Comparison of ENCODE assay signal across 9 cellular contexts in the genomic region with DNA sequence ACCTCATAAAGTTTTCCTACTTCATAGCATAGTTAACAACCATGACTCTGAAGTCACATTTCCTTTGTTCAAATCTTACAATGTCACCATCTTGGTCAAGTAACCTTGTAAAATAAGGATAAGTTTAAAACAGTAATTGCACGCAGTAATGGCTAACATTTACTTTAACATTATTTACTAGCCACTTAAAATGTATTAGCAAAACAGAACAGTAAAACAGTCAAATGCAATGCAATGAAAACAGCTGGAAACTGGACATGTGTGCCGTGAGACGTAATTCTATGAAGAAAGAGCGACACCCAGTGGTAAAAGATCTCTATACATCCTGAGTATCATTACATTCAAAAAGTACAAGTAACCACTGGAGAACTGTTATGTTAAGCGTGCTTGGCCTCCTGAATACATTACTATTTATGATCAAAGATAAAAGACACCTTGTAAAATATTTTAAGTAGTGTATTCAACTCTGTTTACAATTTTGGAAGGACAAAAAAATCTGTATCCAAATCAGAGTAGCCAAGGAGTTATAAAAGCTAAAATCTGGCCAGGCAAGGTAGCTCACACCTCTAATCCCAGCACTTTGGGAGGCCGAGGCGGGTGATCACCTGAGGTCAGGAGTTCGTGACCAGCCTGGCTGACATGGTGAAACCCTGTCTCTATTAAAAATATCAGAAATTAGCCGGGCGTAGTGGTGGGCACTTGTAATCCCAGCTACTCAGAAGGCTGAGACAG. TPM values are rescaled to one million over a fixed set of nuclear protein-coding genes. Genes with fewer than 3 reads are reported as not detected.
DNase-seq lines count a peak whose midpoint lies in the region; ATAC-seq and TF ChIP-seq lines count a peak whose summit lies in the region.
"Had no signal": no experiment of that assay in that cellular context is flagged by ENCODE, and none has a peak within 500 bp of the region (broad histone marks: within the 10 kb centered on the region; RNA-seq: fewer than 3 reads in every experiment).

No MANE protein-coding gene starts in this region.

- H3K36me3 ChIP-seq in HEK293 (ENCODE audit: control insufficient read depth in 2 of 2, insufficient read depth in 1 of 2, low read length in 2 of 2) = peaks cover 8 to 22% of the 10 kb centered on the region in 2 experiments

- no peaks in the 10 kb centered on the region for H3K9me3 Mint-ChIP-seq in activated T-cell treated with anti-CD3 and anti-CD28 coated beads, Interleukin-2, amount 50 U/mL, for 4 hours
- H3K9me3 Mint-ChIP-seq in osteocyte (ENCODE audit: unreplicated experiment) = no peaks in the 10 kb centered on the region

- no peak overlapping the region for H3K4me3 ChIP-seq in HEK293 (ENCODE audit: low read depth, low read length)
- H3K4me3 ChIP-seq in foreskin fibroblast (ENCODE audit: low read depth in 1 of 2, low read length in 2 of 2) = no peak overlapping the region

- no peak overlapping the region for H3K27ac Mint-ChIP-seq in T-helper 17 cell
- peak overlapping the region; percentile 31 for H3K27ac Mint-ChIP-seq in osteocyte (ENCODE audit: unreplicated experiment)

- peaks cover 19% of the 10 kb centered on the region for H3K36me3 Mint-ChIP-seq in activated T-cell treated with anti-CD3 and anti-CD28 coated beads, Interleukin-2, amount 50 U/mL, for 4 hours (ENCODE audit: insufficient read depth)
- peaks cover 3% of the 10 kb centered on the region for H3K36me3 Mint-ChIP-seq in T-helper 17 cell (ENCODE audit: low read depth)
- H3K36me3 Mint-ChIP-seq in osteocyte (ENCODE audit: unreplicated experiment) = peaks cover 29% of the 10 kb centered on the region

- H3K4me3 Mint-ChIP-seq in activated T-cell treated with anti-CD3 and anti-CD28 coated beads, Interleukin-2, amount 50 U/mL, for 4 hours = no peak overlapping the region
- H3K4me3 Mint-ChIP-seq in T-helper 17 cell (no peak overlapping the region), osteocyte (ENCODE audit: unreplicated experiment) (no peak overlapping the region)

- H3K4me1 Mint-ChIP-seq in activated T-cell treated with anti-CD3 and anti-CD28 coated beads, Interleukin-2, amount 50 U/mL, for 4 hours (ENCODE audit: low read depth) = peaks cover 2% of the 10 kb centered on the region
- H3K4me1 Mint-ChIP-seq in T-helper 17 cell (peaks cover 7% of the 10 kb centered on the region), osteocyte (ENCODE audit: unreplicated experiment) (peaks cover 4% of the 10 kb centered on the region)

- peak; percentile 58; the same call in 1 of the 2 replicates for TF ChIP-seq CTCF in HEK293 (tag by site-specific recombination; IDR thresholded peaks at IDR 0.05)
- peak; percentile 46 for TF ChIP-seq CTCF in foreskin fibroblast (IDR thresholded peaks at IDR 0.05; ENCODE audit: low read depth, low read length)
- TF ChIP-seq CTCF in osteocyte (IDR thresholded peaks at IDR 0.05) = peak; percentile 81

- no peaks in the 10 kb centered on the region for H3K27me3 Mint-ChIP-seq in activated T-cell treated with anti-CD3 and anti-CD28 coated beads, Interleukin-2, amount 50 U/mL, for 4 hours (ENCODE audit: low read depth)
- no peaks in the 10 kb centered on the region for H3K27me3 Mint-ChIP-seq in T-helper 17 cell
- no peaks in the 10 kb centered on the region for H3K27me3 Mint-ChIP-seq in osteocyte (ENCODE audit: unreplicated experiment)

- no peak overlapping the region for H3K27ac ChIP-seq in HEK293 (ENCODE audit: extremely low read depth, low read depth, low read length)
- H3K27ac ChIP-seq: epithelial cell of prostate had no signal

- POLR2A ChIA-PET in HEK293 (lab: Yijun Ruan, JAX) = no interaction called here

- ATAC-seq in activated T-cell treated with anti-CD3 and anti-CD28 coated beads, Interleukin-2, amount 50 U/mL, for 4 hours = peak; percentile 52 to 58
- peak; percentile 71 for ATAC-seq in T-helper 17 cell

- no peak for DNase-seq in activated T-cell treated with anti-CD3 and anti-CD28 coated beads, Interleukin-2, amount 50 U/mL, for 4 hours
- DNase-seq in activated T-cell treated with anti-CD3 and anti-CD28 coated beads for 4 hours = no peak
- DNase-seq in NCI-H146 (lab: John Stamatoyannopoulos, UW) = peak; percentile 66
- no peak for DNase-seq in T-helper 17 cell
- DNase-seq in foreskin fibroblast = peak; percentile 57 to 84
- no peak for DNase-seq in osteocyte (ENCODE audit: extremely low spot score, unreplicated experiment)
- no peak for DNase-seq in UCSD-AML1 (lab: John Stamatoyannopoulos, UW; ENCODE audit: unreplicated experiment)

- peaks cover 9% of the 10 kb centered on the region; the same call in 1 of the 2 replicates for H3K4me1 ChIP-seq in HEK293 (ENCODE audit: control insufficient read depth, insufficient read depth, low read length)

- H3K9me3 ChIP-seq in HEK293 (ENCODE audit: control insufficient read depth, insufficient read depth, low read depth, low read length) = no peaks in the 10 kb centered on the region
- no peaks in the 10 kb centered on the region for H3K9me3 ChIP-seq in T-helper 17 cell (ENCODE audit: control insufficient read depth, low read length, poor library complexity, severe bottlenecking)

- CTCF ChIA-PET in HEK293 (lab: Yijun Ruan, JAX) = interaction anchor here (0.5 to 2.9 kb wide), 36 partner anchors 10 to 1077 kb away, joined by 3 to 20 read pairs (median 4); no protein-coding TSS in a partner anchor

TF ChIP-seq in HEK293, 187 proteins besides CTCF, POLR2A, EP300 and RAD21 (continues in another document):
- TF ChIP-seq ZBTB21 (tag by site-specific recombination; IDR thresholded peaks at IDR 0.05) (no peak), ZNF184 (tag by site-specific recombination; IDR thresholded peaks at IDR 0.05) (no peak), ZNF843 (tag by site-specific recombination; IDR thresholded peaks at IDR 0.05) (peak; percentile 77), FEZF1 (tag by site-specific recombination; IDR thresholded peaks at IDR 0.05) (peak; percentile 61; the same call in 1 of the 2 replicates), OVOL3 (tag by site-specific recombination; IDR thresholded peaks at IDR 0.05) (no peak), ZNF366 (tag by site-specific recombination; conservative IDR thresholded peaks at IDR 0.05) (no peak), ZNF654 (tag by site-specific recombination; IDR thresholded peaks at IDR 0.05; ENCODE audit: low read depth) (peak; percentile 91), ZSCAN30 (tag by site-specific recombination; IDR thresholded peaks at IDR 0.05) (no peak; the same call in 1 of the 2 replicates), ZNF660 (tag by site-specific recombination; IDR thresholded peaks at IDR 0.05) (peak; percentile 54; the same call in 1 of the 2 replicates), ZNF354C (tag by site-specific recombination; IDR thresholded peaks at IDR 0.05; ENCODE audit: borderline replicate concordance, low read depth) (no peak), ZNF555 (tag by site-specific recombination; conservative IDR thresholded peaks at IDR 0.05) (no peak), ZNF610 (tag by site-specific recombination; IDR thresholded peaks at IDR 0.05; ENCODE audit: borderline replicate concordance) (no peak), ZXDB (tag by site-specific recombination; IDR thresholded peaks at IDR 0.05) (0 out of 2 replicates have a peak, but pooled peaks have one; percentile 28), ZNF391 (tag by site-specific recombination; IDR thresholded peaks at IDR 0.05; ENCODE audit: borderline replicate concordance, low read depth) (0 out of 2 replicates have a peak, but pooled peaks have one; percentile 27), ZSCAN23 (tag by site-specific recombination; IDR thresholded peaks at IDR 0.05) (no peak)
- TF ChIP-seq, protein P1, sequence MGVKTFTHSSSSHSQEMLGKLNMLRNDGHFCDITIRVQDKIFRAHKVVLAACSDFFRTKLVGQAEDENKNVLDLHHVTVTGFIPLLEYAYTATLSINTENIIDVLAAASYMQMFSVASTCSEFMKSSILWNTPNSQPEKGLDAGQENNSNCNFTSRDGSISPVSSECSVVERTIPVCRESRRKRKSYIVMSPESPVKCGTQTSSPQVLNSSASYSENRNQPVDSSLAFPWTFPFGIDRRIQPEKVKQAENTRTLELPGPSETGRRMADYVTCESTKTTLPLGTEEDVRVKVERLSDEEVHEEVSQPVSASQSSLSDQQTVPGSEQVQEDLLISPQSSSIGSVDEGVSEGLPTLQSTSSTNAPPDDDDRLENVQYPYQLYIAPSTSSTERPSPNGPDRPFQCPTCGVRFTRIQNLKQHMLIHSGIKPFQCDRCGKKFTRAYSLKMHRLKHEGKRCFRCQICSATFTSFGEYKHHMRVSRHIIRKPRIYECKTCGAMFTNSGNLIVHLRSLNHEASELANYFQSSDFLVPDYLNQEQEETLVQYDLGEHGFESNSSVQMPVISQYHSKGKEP (tag by site-specific recombination; IDR thresholded peaks at IDR 0.05) = peak; percentile 83
- TF ChIP-seq, protein P2, sequence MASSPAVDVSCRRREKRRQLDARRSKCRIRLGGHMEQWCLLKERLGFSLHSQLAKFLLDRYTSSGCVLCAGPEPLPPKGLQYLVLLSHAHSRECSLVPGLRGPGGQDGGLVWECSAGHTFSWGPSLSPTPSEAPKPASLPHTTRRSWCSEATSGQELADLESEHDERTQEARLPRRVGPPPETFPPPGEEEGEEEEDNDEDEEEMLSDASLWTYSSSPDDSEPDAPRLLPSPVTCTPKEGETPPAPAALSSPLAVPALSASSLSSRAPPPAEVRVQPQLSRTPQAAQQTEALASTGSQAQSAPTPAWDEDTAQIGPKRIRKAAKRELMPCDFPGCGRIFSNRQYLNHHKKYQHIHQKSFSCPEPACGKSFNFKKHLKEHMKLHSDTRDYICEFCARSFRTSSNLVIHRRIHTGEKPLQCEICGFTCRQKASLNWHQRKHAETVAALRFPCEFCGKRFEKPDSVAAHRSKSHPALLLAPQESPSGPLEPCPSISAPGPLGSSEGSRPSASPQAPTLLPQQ (tag by site-specific recombination; IDR thresholded peaks at IDR 0.05) = peak; percentile 34; the same call in 1 of the 2 replicates
- TF ChIP-seq, protein P3, sequence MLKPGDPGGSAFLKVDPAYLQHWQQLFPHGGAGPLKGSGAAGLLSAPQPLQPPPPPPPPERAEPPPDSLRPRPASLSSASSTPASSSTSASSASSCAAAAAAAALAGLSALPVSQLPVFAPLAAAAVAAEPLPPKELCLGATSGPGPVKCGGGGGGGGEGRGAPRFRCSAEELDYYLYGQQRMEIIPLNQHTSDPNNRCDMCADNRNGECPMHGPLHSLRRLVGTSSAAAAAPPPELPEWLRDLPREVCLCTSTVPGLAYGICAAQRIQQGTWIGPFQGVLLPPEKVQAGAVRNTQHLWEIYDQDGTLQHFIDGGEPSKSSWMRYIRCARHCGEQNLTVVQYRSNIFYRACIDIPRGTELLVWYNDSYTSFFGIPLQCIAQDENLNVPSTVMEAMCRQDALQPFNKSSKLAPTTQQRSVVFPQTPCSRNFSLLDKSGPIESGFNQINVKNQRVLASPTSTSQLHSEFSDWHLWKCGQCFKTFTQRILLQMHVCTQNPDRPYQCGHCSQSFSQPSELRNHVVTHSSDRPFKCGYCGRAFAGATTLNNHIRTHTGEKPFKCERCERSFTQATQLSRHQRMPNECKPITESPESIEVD (tag by site-specific recombination; IDR thresholded peaks at IDR 0.05) = peak; percentile 82

RNA-seq across cellular contexts. Expression of a gene that starts 27.2 kb away (rescaled TPM):
- 10 to 100 TPM; 33.6 to 41.2 (median 38.5) TPM for total RNA-seq in activated T-cell treated with anti-CD3 and anti-CD28 coated beads, Interleukin-2, amount 50 U/mL, for 4 hours
- 10 to 100 TPM; 23.2 to 23.4 TPM for total RNA-seq in T-helper 17 cell
- total RNA-seq in osteocyte = 29.0 and 30.6 TPM in 2 replicates

Comparison
In these comparisons a context has a peak if more than half of its experiments do, and no peak if none do; other contexts are left out.
1. DNase-seq: peak in NCI-H146 (single experiment) and foreskin fibroblast (2 of 2); none in activated T-cell treated with anti-CD3 and anti-CD28 coated beads, Interleukin-2, amount 50 U/mL, for 4 hours (single experiment), activated T-cell treated with anti-CD3 and anti-CD28 coated beads for 4 hours (single experiment), T-helper 17 cell (0 of 3), osteocyte (single experiment) and UCSD-AML1 (single experiment).
2. Peak in every context shown above with its lines, with median percentiles within 50 percentile points of each other: CTCF ChIP-seq.